ENCODE assay signal across 22 cellular contexts in genomic region chr3:190455843-190456242, GRCh38. TPM values are rescaled to one million over a fixed set of nuclear protein-coding genes. Genes with fewer than 3 reads are reported as not detected.
DNase-seq lines count a peak whose midpoint lies in the region; ATAC-seq, FAIRE-seq and TF ChIP-seq lines count a peak whose summit lies in the region.
"Had no signal": no experiment of that assay in that cellular context is flagged by ENCODE, and none has a peak within 500 bp of the region (broad histone marks: within the 10 kb centered on the region; RNA-seq: fewer than 3 reads in every experiment).

No MANE protein-coding gene starts in this region.

- no peaks in the 10 kb centered on the region for H3K36me3 Mint-ChIP-seq in nephron progenitor cell (ENCODE audit: low read depth)

- H3K9ac ChIP-seq in keratinocyte (ENCODE audit: control insufficient read depth, extremely low read depth, insufficient read depth, low read length) (no peak overlapping the region), mesenchymal stem cell (ENCODE audit: low read length) (no peak overlapping the region)

- no peak overlapping the region for H3K4me3 Mint-ChIP-seq in nephron progenitor cell
- H3K4me3 Mint-ChIP-seq: CD4-positive, alpha-beta T cell; H9 had no signal

- H3K27me3 Mint-ChIP-seq in nephron progenitor cell (ENCODE audit: low read depth, poor library complexity): peaks cover 2% of the 10 kb centered on the region

- H3K4me2 ChIP-seq in A549 (peak overlapping the region; percentile 63), keratinocyte (ENCODE audit: control insufficient read depth, extremely low read depth, insufficient read depth, low read depth, low read length) (no peak overlapping the region), mesenchymal stem cell (ENCODE audit: low read length, poor library complexity, severe bottlenecking) (no peak overlapping the region)

- H2BK12ac ChIP-seq in mesenchymal stem cell (ENCODE audit: low read length in 2 of 2): no peak overlapping the region

- no peak overlapping the region for H4K91ac ChIP-seq in mesenchymal stem cell (ENCODE audit: low read length)

- intact Hi-C loops in adrenal gland (cut with DNase I): no loop called here

- H3K4me1 ChIP-seq in A549 (peaks cover 29% of the 10 kb centered on the region; the same call in 2 of the 3 replicates), keratinocyte (ENCODE audit: control insufficient read depth, extremely low read depth, insufficient read depth, low read length) (peaks cover 2% of the 10 kb centered on the region), mesenchymal stem cell (ENCODE audit: control insufficient read depth, insufficient read depth, low read depth, low read length) (no peaks in the 10 kb centered on the region), adrenal gland (replicated peaks in 1 of 2) (no peaks in the 10 kb centered on the region)
- H3K4me1 ChIP-seq: BE2C had no signal

- H3K4ac ChIP-seq in mesenchymal stem cell (ENCODE audit: low read depth in 1 of 2, low read length in 2 of 2): no peak overlapping the region

- POLR2A ChIA-PET in A549 (lab: Yijun Ruan, JAX): no interaction called here

- TF ChIP-seq EP300 in A549 (IDR thresholded peaks at IDR 0.05): no peak

- ATAC-seq in A549: no peak
- ATAC-seq in HG03571 (IDR thresholded peaks at IDR 0.05; ENCODE audit: unreplicated experiment): peak; percentile 39
- ATAC-seq: GM12878 had no signal

- H3K9me1 ChIP-seq in keratinocyte (ENCODE audit: control insufficient read depth, extremely low read depth, insufficient read depth, low read length): no peaks in the 10 kb centered on the region

- H2AFZ ChIP-seq in keratinocyte (ENCODE audit: control insufficient read depth, low read length): no peak overlapping the region
- no peak overlapping the region for H2AFZ ChIP-seq in mesenchymal stem cell (ENCODE audit: low read depth, low read length)

- H3K4me3 ChIP-seq in A549: no peak overlapping the region
- no peak overlapping the region for H3K4me3 ChIP-seq in keratinocyte (ENCODE audit: control insufficient read depth in 2 of 3, extremely low read depth in 1 of 3, insufficient read depth in 2 of 3, low read depth in 1 of 3, low read length in 3 of 3)
- no peak overlapping the region for H3K4me3 ChIP-seq in mesenchymal stem cell (ENCODE audit: insufficient read depth in 1 of 2, low read depth in 1 of 2, low read length in 2 of 2)
- H3K4me3 ChIP-seq in adrenal gland: no peak overlapping the region
- H3K4me3 ChIP-seq: GM12878 had no signal

- H3K36me3 ChIP-seq in keratinocyte (ENCODE audit: control insufficient read depth in 2 of 2, extremely low read depth in 1 of 2, insufficient read depth in 2 of 2, low read length in 2 of 2): no peaks in the 10 kb centered on the region
- H3K36me3 ChIP-seq in mesenchymal stem cell (ENCODE audit: control insufficient read depth in 1 of 2, insufficient read depth in 2 of 2, low read depth in 1 of 2, low read length in 2 of 2): no peaks in the 10 kb centered on the region
- H3K36me3 ChIP-seq in adrenal gland (replicated peaks in 1 of 2): no peaks in the 10 kb centered on the region
- H3K36me3 ChIP-seq: BE2C had no signal

- FAIRE-seq in A549 (lab: Jason Lieb, UNC) (no peak), keratinocyte (lab: Jason Lieb, UNC) (peak; percentile 53)
- FAIRE-seq: GM12878, GM19239, H1 had no signal

- no peak overlapping the region for H2BK15ac ChIP-seq in mesenchymal stem cell (ENCODE audit: low read depth, poor library complexity, severe bottlenecking)

- no peak overlapping the region for H3K23ac ChIP-seq in mesenchymal stem cell (ENCODE audit: low read length in 2 of 2)

- no peak overlapping the region for H3K14ac ChIP-seq in mesenchymal stem cell (ENCODE audit: low read length in 2 of 2)

- no peak for DNase-seq in A549 (ENCODE audit: low read depth in 1 of 2, low spot score in 1 of 2)
- no peak for DNase-seq in keratinocyte (ENCODE audit: low read depth, low spot score)
- DNase-seq in mesenchymal stem cell: no peak
- DNase-seq in NCI-H187 (lab: John Stamatoyannopoulos, UW): no peak
- no peak for DNase-seq in nephron progenitor cell
- no peak for DNase-seq in adrenal gland
- no peak for DNase-seq in NCI-H748 treated with DMSO at 0.1 percent for 48 hours (lab: John Stamatoyannopoulos, UW)
- DNase-seq: BE2C; Caco-2; CD4-positive, alpha-beta T cell; DMS53; DND-41; EL; H9 had no signal

- no peak for TF ChIP-seq POLR2A in A549 (IDR thresholded peaks at IDR 0.05; ENCODE audit: low read length)
- no peak for TF ChIP-seq POLR2A in adrenal gland (IDR thresholded peaks at IDR 0.05)

- H2BK5ac ChIP-seq in mesenchymal stem cell (ENCODE audit: low read depth, low read length, poor library complexity, severe bottlenecking): no peak overlapping the region

- H3K4me1 Mint-ChIP-seq in nephron progenitor cell: no peaks in the 10 kb centered on the region

- no peak for TF ChIP-seq RAD21 in A549 (conservative IDR thresholded peaks at IDR 0.05 in 1 of 2, IDR thresholded peaks at IDR 0.05 in 1 of 2)

- dilution Hi-C loops in keratinocyte (cut with MboI; ENCODE audit: extremely low pct_ligation_motif_present, low sequenced_read_pairs): no loop called here

- no peaks in the 10 kb centered on the region for H4K20me1 ChIP-seq in keratinocyte (ENCODE audit: control insufficient read depth, extremely low read depth, insufficient read depth, low read length)

- H3K27ac ChIP-seq in A549 (no peak overlapping the region), keratinocyte (ENCODE audit: control insufficient read depth, insufficient read depth, low read length) (no peak overlapping the region), mesenchymal stem cell (ENCODE audit: low read length, poor library complexity, severe bottlenecking) (peak overlapping the region; percentile 79), adrenal gland (no peak overlapping the region)
- H3K27ac ChIP-seq: 22Rv1, C4-2B had no signal

- no peaks in the 10 kb centered on the region for H3K9me3 ChIP-seq in A549
- H3K9me3 ChIP-seq in keratinocyte (ENCODE audit: control insufficient read depth, low read depth, low read length): no peaks in the 10 kb centered on the region
- no peaks in the 10 kb centered on the region for H3K9me3 ChIP-seq in mesenchymal stem cell (ENCODE audit: control insufficient read depth, low read length)
- H3K9me3 ChIP-seq in adrenal gland (replicated peaks in 1 of 3): no peaks in the 10 kb centered on the region
- H3K9me3 ChIP-seq: BE2C, Caco-2 had no signal

- WGBS in A549 (ENCODE audit: missing lambda C conversion rate): 18% methylated on average over 3 of the region's 3 CpGs
- 100% methylated on average over 1 of the region's 3 CpGs for WGBS in mesenchymal stem cell
- WGBS in adrenal gland, 4 donors: 83 to 90% (median 86%) methylated on average over 3 of the region's 3 CpGs

- no peak for TF ChIP-seq CTCF in A549 (IDR thresholded peaks at IDR 0.05)
- no peak for TF ChIP-seq CTCF in keratinocyte (optimal IDR thresholded peaks at IDR 0.05 in 1 of 3, IDR thresholded peaks at IDR 0.05 in 1 of 3, conservative IDR thresholded peaks at IDR 0.05 in 1 of 3; ENCODE audit: extremely low read depth in 1 of 3, insufficient read depth in 2 of 3, low read length in 3 of 3)
- no peak for TF ChIP-seq CTCF in nephron progenitor cell (IDR thresholded peaks at IDR 0.05)
- no peak for TF ChIP-seq CTCF in adrenal gland (IDR thresholded peaks at IDR 0.05)

- H3K27me3 ChIP-seq in keratinocyte (ENCODE audit: control insufficient read depth, extremely low read depth, insufficient read depth, low read length): no peaks in the 10 kb centered on the region
- H3K27me3 ChIP-seq in mesenchymal stem cell (ENCODE audit: control insufficient read depth in 1 of 2, insufficient read depth in 1 of 2, low read length in 2 of 2): no peaks in the 10 kb centered on the region
- H3K27me3 ChIP-seq in adrenal gland: no peaks in the 10 kb centered on the region
- H3K27me3 ChIP-seq: BE2C had no signal

- H4K8ac ChIP-seq in mesenchymal stem cell (ENCODE audit: low read length): no peak overlapping the region

- no peak overlapping the region for H2AK5ac ChIP-seq in mesenchymal stem cell (ENCODE audit: low read length, severe bottlenecking)

- H2BK120ac ChIP-seq in mesenchymal stem cell (ENCODE audit: low read depth, low read length): no peak overlapping the region

- H3K18ac ChIP-seq in mesenchymal stem cell (ENCODE audit: low read depth in 1 of 2, low read length in 2 of 2): no peak overlapping the region

- no peak overlapping the region for H3K27ac Mint-ChIP-seq in nephron progenitor cell
- H3K27ac Mint-ChIP-seq: CD4-positive, alpha-beta T cell; H9 had no signal

- CTCF ChIA-PET in A549 (lab: Yijun Ruan, JAX): interaction anchor here (1.3 kb wide), 1 partner anchor 72 kb away, joined by 3 read pairs; no protein-coding TSS in a partner anchor

- H3K79me1 ChIP-seq in mesenchymal stem cell (replicated peaks; ENCODE audit: low read length, poor library complexity, severe bottlenecking): no peaks in the 10 kb centered on the region

- no peaks in the 10 kb centered on the region for H3K79me2 ChIP-seq in keratinocyte (ENCODE audit: control insufficient read depth, insufficient read depth, low read length)

- no peaks in the 10 kb centered on the region for H3K9me3 Mint-ChIP-seq in nephron progenitor cell
- H3K9me3 Mint-ChIP-seq: CD4-positive, alpha-beta T cell; H9 had no signal

RNA-seq across cellular contexts. Expression of gene TMEM207, which starts 6.1 kb away (rescaled TPM):
- polyA plus RNA-seq in A549 (2011; rRNA removed): not detected in 2 replicates
- not detected in 2 replicates for polyA plus RNA-seq in A549 (2012; cell fraction: cytosol; rRNA removed)
- not detected in 2 replicates for polyA plus RNA-seq in A549 (2012; cell fraction: nucleus; rRNA removed)
- polyA plus RNA-seq in A549 (2017; fragmentation: RNase III; extraction: RNeasy Plus Mini Kit Qiagen cat#74134 plus additional on column Dnase treatment): not detected in 3 replicates
- not detected in 2 replicates for polyA minus RNA-seq in A549 (2011; rRNA and poly(A)+ RNA removed)
- not detected in 3 replicates for polyA plus RNA-seq in keratinocyte
- not detected for polyA plus RNA-seq in keratinocyte (2011; ENCODE audit: low read depth)
- polyA plus RNA-seq in keratinocyte (2011; cell fraction: cytosol; rRNA removed): not detected in 2 replicates
- not detected in 2 replicates for polyA plus RNA-seq in keratinocyte (2011; cell fraction: nucleus; rRNA removed)
- polyA plus RNA-seq in keratinocyte (2012; ENCODE audit: low replicate concordance): not detected in 2 replicates
- polyA minus RNA-seq in keratinocyte: not detected in 3 replicates
- polyA minus RNA-seq in keratinocyte (2011; cell fraction: cytosol; rRNA and poly(A)+ RNA removed): not detected
- not detected in 2 replicates for polyA minus RNA-seq in keratinocyte (2011; cell fraction: nucleus; rRNA and poly(A)+ RNA removed)
- not detected for polyA plus RNA-seq in mesenchymal stem cell (2013, experiment 1 of 2)
- polyA plus RNA-seq in mesenchymal stem cell (2013, experiment 2 of 2): not detected
- not detected for total RNA-seq in adrenal gland
- not detected for polyA plus RNA-seq in adrenal gland
- total RNA-seq: Caco-2; CD4-positive, alpha-beta T cell; G401; GM12878; H1; H9; HT-29 had no signal
- polyA plus RNA-seq: GM12878, H1 had no signal

RNA-seq across cellular contexts. Expression of gene IL1RAP, which starts 58.0 kb away (rescaled TPM):
- polyA plus RNA-seq in A549 (2011; rRNA removed): 18.3 and 18.5 TPM in 2 replicates
- polyA plus RNA-seq in A549 (2012; cell fraction: cytosol; rRNA removed): 4.2 and 5.0 TPM in 2 replicates
- polyA plus RNA-seq in A549 (2012; cell fraction: nucleus; rRNA removed): 2.3 and 6.2 TPM in 2 replicates
- 3.9 to 4.6 TPM (median 4.6 TPM) in 3 replicates for polyA plus RNA-seq in A549 (2017; fragmentation: RNase III; extraction: RNeasy Plus Mini Kit Qiagen cat#74134 plus additional on column Dnase treatment)
- polyA minus RNA-seq in A549 (2011; rRNA and poly(A)+ RNA removed): 38.7 and 39.1 TPM in 2 replicates
- 62.8 to 93.5 TPM (median 69.7 TPM) in 3 replicates for polyA plus RNA-seq in keratinocyte
- polyA plus RNA-seq in keratinocyte (2011; ENCODE audit: low read depth): 41.0 TPM
- polyA plus RNA-seq in keratinocyte (2011; cell fraction: cytosol; rRNA removed): 29.2 and 45.2 TPM in 2 replicates
- 111 and 114 TPM in 2 replicates for polyA plus RNA-seq in keratinocyte (2011; cell fraction: nucleus; rRNA removed)
- 16.2 and 32.7 TPM in 2 replicates for polyA plus RNA-seq in keratinocyte (2012; ENCODE audit: low replicate concordance)
- 124 to 216 TPM (median 189 TPM) in 3 replicates for polyA minus RNA-seq in keratinocyte
- polyA minus RNA-seq in keratinocyte (2011; cell fraction: cytosol; rRNA and poly(A)+ RNA removed): 29.4 TPM
- 82.6 and 226 TPM in 2 replicates for polyA minus RNA-seq in keratinocyte (2011; cell fraction: nucleus; rRNA and poly(A)+ RNA removed)
- polyA plus RNA-seq in mesenchymal stem cell (2013, experiment 1 of 2): 25.7 TPM
- 25.3 TPM for polyA plus RNA-seq in mesenchymal stem cell (2013, experiment 2 of 2)
- total RNA-seq in adrenal gland: 10 to 100 TPM in 2 of 8 donors, 1 to 10 TPM in 6; 4.2 to 17.1 (median 7.9) TPM
- 1 to 10 TPM in 2 of 3 donors, under 1 TPM in 1; 0.97 to 4.1 (median 1.1) TPM for polyA plus RNA-seq in adrenal gland
- total RNA-seq: G401 had no signal
